In the genomic region with DNA sequence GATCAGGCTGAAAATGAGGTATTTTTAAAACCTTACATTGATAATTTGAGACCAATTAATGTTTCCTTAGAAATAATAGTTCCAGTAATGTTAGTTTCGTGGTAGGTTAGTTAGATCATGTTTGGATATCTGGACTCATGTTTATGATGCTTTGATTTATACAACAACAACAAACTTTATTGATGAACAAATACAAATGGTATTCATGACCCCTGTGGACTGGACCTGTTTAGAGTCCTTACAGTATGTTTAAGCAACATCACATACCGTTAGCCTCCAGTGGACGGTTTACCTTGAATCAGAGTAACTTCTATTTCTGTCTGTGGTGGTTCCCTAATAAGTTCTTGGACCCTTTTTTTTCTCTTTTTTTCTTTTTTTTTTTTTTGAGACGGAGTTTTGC, we compare ENCODE assay signal across 34 cellular contexts.
"Had no signal": no experiment of that assay in that cellular context is flagged by ENCODE, and none has a peak within 500 bp of the region (broad histone marks: within the 10 kb centered on the region; RNA-seq: fewer than 3 reads in every experiment).

No MANE protein-coding gene starts in this region.

- H3K27me3 ChIP-seq: MG63 had no signal

- H3K4me3 ChIP-seq: MG63 had no signal

- H3K9me3 ChIP-seq: MG63 had no signal

- H3K36me3 ChIP-seq: MG63 had no signal

- DNase-seq: Karpas-422, Kasumi-1, MG63, MM.1S, MV-4-11, NCI-H1048, NCI-H1092, NCI-H1092 treated with DMSO at 0.1 percent for 48 hours, NCI-H1105, NCI-H1105 treated with DMSO at 0.1 percent for 48 hours, NCI-H1417, NCI-H1417 treated with DMSO at 0.1 percent for 48 hours, NCI-H1436, NCI-H1436 treated with DMSO at 0.1 percent for 48 hours, NCI-H146, NCI-H1694, NCI-H1694 treated with DMSO at 0.1 percent for 48 hours, NCI-H187, NCI-H187 treated with DMSO at 0.1 percent for 48 hours, NCI-H1930, NCI-H2029, NCI-H2029 treated with DMSO at 0.1 percent for 48 hours, NCI-H2081, NCI-H2081 treated with DMSO at 0.1 percent for 48 hours, NCI-H2107, NCI-H2171, NCI-H2171 treated with DMSO at 0.1 percent for 48 hours, NCI-H2227 treated with DMSO at 0.1 percent for 48 hours, NCI-H226, NCI-H345, NCI-H446, NCI-H446 treated with DMSO at 0.1 percent for 48 hours, NCI-H510A, NCI-H524 had no signal
